ENCODE assay signal across 21 cellular contexts in the genomic region with DNA sequence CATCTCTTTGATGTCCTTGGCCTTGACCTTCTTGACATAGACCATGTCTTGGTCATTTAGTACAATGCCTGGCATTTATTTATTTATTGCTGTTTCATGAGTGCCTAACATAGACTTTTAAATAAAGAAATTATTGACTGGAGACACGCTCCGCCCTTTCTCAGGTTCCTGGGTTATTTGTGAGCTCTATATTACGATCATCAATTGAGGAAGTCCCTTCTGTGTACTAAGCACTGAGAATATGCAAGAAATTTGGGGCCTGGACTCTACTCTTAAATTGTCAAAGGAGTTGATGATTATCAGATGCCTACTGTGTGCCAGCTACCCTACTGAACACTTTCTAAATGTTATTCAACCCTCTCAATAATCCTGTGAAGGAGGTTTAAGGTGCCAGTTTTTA. TPM values are rescaled to one million over a fixed set of nuclear protein-coding genes. Genes with fewer than 3 reads are reported as not detected.
DNase-seq lines count a peak whose midpoint lies in the region; ATAC-seq and TF ChIP-seq lines count a peak whose summit lies in the region.
"Had no signal": no experiment of that assay in that cellular context is flagged by ENCODE, and none has a peak within 500 bp of the region (broad histone marks: within the 10 kb centered on the region; RNA-seq: fewer than 3 reads in every experiment).

No MANE protein-coding gene starts in this region.

- no peaks in the 10 kb centered on the region for H3K4me1 ChIP-seq in osteoblast (ENCODE audit: insufficient read depth, low read length)
- H3K4me1 ChIP-seq: HAP-1 had no signal

- no peaks in the 10 kb centered on the region for H3K9me3 ChIP-seq in osteoblast (ENCODE audit: low read depth, low read length)
- H3K9me3 ChIP-seq: HAP-1 had no signal

- H3K4me3 Mint-ChIP-seq in T-helper 2 cell treated with Interferon-gamma antibody and Interleukin-4, amounts not matched to agents 5 μg/mL and 100 μg/mL, for 36 hours: no peak overlapping the region
- no peak overlapping the region for H3K4me3 Mint-ChIP-seq in stimulated activated naive CD8-positive, alpha-beta T cell treated with anti-CD3 and anti-CD28 coated beads, Interleukin-15, Interleukin-2, amounts not matched to agents 100 ng/mL and 50 ng/mL, for 24 hours
- H3K4me3 Mint-ChIP-seq: CD8-positive, alpha-beta T cell; GM23338 had no signal

- no peak overlapping the region for H3K27ac ChIP-seq in osteoblast (ENCODE audit: low read depth, low read length)
- H3K27ac ChIP-seq: BLaER1 treated with 17β-estradiol and CSF1 and Interleukin-3, amounts not matched to agents 10 nM and 100 nM had no signal

- H3K36me3 ChIP-seq in osteoblast (ENCODE audit: insufficient read depth, low read length): peaks cover 3% of the 10 kb centered on the region
- H3K36me3 ChIP-seq: HAP-1 had no signal

- no peak for TF ChIP-seq CTCF in osteoblast (IDR thresholded peaks at IDR 0.05; ENCODE audit: extremely low read depth, low read depth, low read length)

- H3K4me2 ChIP-seq in osteoblast (ENCODE audit: insufficient read depth, low read length): no peak overlapping the region
- H3K4me2 ChIP-seq: GM23338 had no signal

- H3K4me3 ChIP-seq in osteoblast (ENCODE audit: insufficient read depth, low read length): no peak overlapping the region
- H3K4me3 ChIP-seq: BLaER1 treated with 17β-estradiol and CSF1 and Interleukin-3, amounts not matched to agents 10 nM and 100 nM; GM23338; HAP-1; K562 had no signal

- H3K4me1 Mint-ChIP-seq in T-helper 2 cell treated with Interferon-gamma antibody and Interleukin-4, amounts not matched to agents 5 μg/mL and 100 μg/mL, for 36 hours (ENCODE audit: low read depth): peaks cover 34% of the 10 kb centered on the region
- peaks cover 50% of the 10 kb centered on the region for H3K4me1 Mint-ChIP-seq in stimulated activated naive CD8-positive, alpha-beta T cell treated with anti-CD3 and anti-CD28 coated beads, Interleukin-15, Interleukin-2, amounts not matched to agents 100 ng/mL and 50 ng/mL, for 24 hours (ENCODE audit: low read depth)

- H3K79me2 ChIP-seq in osteoblast (ENCODE audit: insufficient read depth, low read length): no peaks in the 10 kb centered on the region

- H3K27me3 ChIP-seq in osteoblast (ENCODE audit: insufficient read depth, low read length): peaks cover 2% of the 10 kb centered on the region
- H3K27me3 ChIP-seq: BLaER1 treated with 17β-estradiol and CSF1 and Interleukin-3, amounts not matched to agents 10 nM and 100 nM had no signal

- peaks cover 8% of the 10 kb centered on the region for H3K9me3 Mint-ChIP-seq in T-helper 2 cell treated with Interferon-gamma antibody and Interleukin-4, amounts not matched to agents 5 μg/mL and 100 μg/mL, for 36 hours
- H3K9me3 Mint-ChIP-seq in stimulated activated naive CD8-positive, alpha-beta T cell treated with anti-CD3 and anti-CD28 coated beads, Interleukin-15, Interleukin-2, amounts not matched to agents 100 ng/mL and 50 ng/mL, for 24 hours: no peaks in the 10 kb centered on the region
- H3K9me3 Mint-ChIP-seq: GM23338 had no signal

- H2AFZ ChIP-seq in osteoblast (ENCODE audit: low read length): no peak overlapping the region
- H2AFZ ChIP-seq: GM23338 had no signal

- DNase-seq in T-helper 2 cell treated with Interferon-gamma antibody and Interleukin-4, amounts not matched to agents 5 μg/mL and 100 μg/mL, for 36 hours (ENCODE audit: low spot score): no peak
- DNase-seq in T-helper 2 cell (no peak), osteoblast (ENCODE audit: insufficient read length, low spot score, missing footprints) (peak; percentile 51)
- DNase-seq in stimulated activated naive CD8-positive, alpha-beta T cell treated with anti-CD3 and anti-CD28 coated beads, Interleukin-15, Interleukin-2, amounts not matched to agents 100 U/mL and 50 U/mL, for 24 hours: no peak
- no peak for DNase-seq in stimulated activated CD4-positive, alpha-beta T cell treated with anti-CD3 and anti-CD28 coated beads, Interleukin-15, amount 100 ng/mL, for 24 hours
- no peak for DNase-seq in effector CD8-positive, alpha-beta T cell (lab: John Stamatoyannopoulos, UW)
- DNase-seq: 8988T; CD8-positive, alpha-beta T cell; MM.1S; NCI-H1092 treated with DMSO at 0.1 percent for 48 hours; NCI-H146; NCI-H2029; NCI-H2171; NCI-H524 treated with DMSO at 0.1 percent for 48 hours; NCI-H82 had no signal

- peaks cover 17% of the 10 kb centered on the region for H3K36me3 Mint-ChIP-seq in T-helper 2 cell treated with Interferon-gamma antibody and Interleukin-4, amounts not matched to agents 5 μg/mL and 100 μg/mL, for 36 hours (ENCODE audit: low read depth)
- peaks cover 8% of the 10 kb centered on the region for H3K36me3 Mint-ChIP-seq in stimulated activated naive CD8-positive, alpha-beta T cell treated with anti-CD3 and anti-CD28 coated beads, Interleukin-15, Interleukin-2, amounts not matched to agents 100 ng/mL and 50 ng/mL, for 24 hours (ENCODE audit: low read depth)

- peak overlapping the region; percentile 18 for H3K27ac Mint-ChIP-seq in T-helper 2 cell treated with Interferon-gamma antibody and Interleukin-4, amounts not matched to agents 5 μg/mL and 100 μg/mL, for 36 hours
- H3K27ac Mint-ChIP-seq in stimulated activated naive CD8-positive, alpha-beta T cell treated with anti-CD3 and anti-CD28 coated beads, Interleukin-15, Interleukin-2, amounts not matched to agents 100 ng/mL and 50 ng/mL, for 24 hours: peak overlapping the region; percentile 79
- H3K27ac Mint-ChIP-seq: GM23338 had no signal

- no peaks in the 10 kb centered on the region for H4K20me1 ChIP-seq in osteoblast (ENCODE audit: insufficient read depth, low read length)
- H4K20me1 ChIP-seq: BLaER1 treated with 17β-estradiol and CSF1 and Interleukin-3, amounts not matched to agents 10 nM and 100 nM had no signal

- no peaks in the 10 kb centered on the region for H3K27me3 Mint-ChIP-seq in T-helper 2 cell treated with Interferon-gamma antibody and Interleukin-4, amounts not matched to agents 5 μg/mL and 100 μg/mL, for 36 hours (ENCODE audit: low read depth)
- no peaks in the 10 kb centered on the region for H3K27me3 Mint-ChIP-seq in stimulated activated naive CD8-positive, alpha-beta T cell treated with anti-CD3 and anti-CD28 coated beads, Interleukin-15, Interleukin-2, amounts not matched to agents 100 ng/mL and 50 ng/mL, for 24 hours

- ATAC-seq in stimulated activated naive CD8-positive, alpha-beta T cell treated with anti-CD3 and anti-CD28 coated beads, Interleukin-15, Interleukin-2, amounts not matched to agents 100 U/mL and 50 U/mL, for 24 hours: no peak
- ATAC-seq: CD8-positive, alpha-beta T cell; GM23338; K562; Panc1 had no signal

RNA-seq across cellular contexts. Expression of a gene that starts 19.7 kb away (rescaled TPM):
- total RNA-seq in osteoblast: 4.7 and 8.0 TPM in 2 replicates

RNA-seq across cellular contexts. Expression of a gene that starts 38.4 kb away (rescaled TPM):
- total RNA-seq in osteoblast: 40.7 and 46.0 TPM in 2 replicates
